Comparison of ENCODE assay signal across 8 cellular contexts in genomic region chr15:74615313-74616019, GRCh38. TPM values are rescaled to one million over a fixed set of nuclear protein-coding genes. Genes with fewer than 3 reads are reported as not detected.
DNase-seq lines count a peak whose midpoint lies in the region; ATAC-seq and TF ChIP-seq lines count a peak whose summit lies in the region.

Gene CLK3, plus strand, starts transcription at chr15:74615836. Its CDS starts 3,361 bp downstream, at chr15:74619197.

- peak within 1 kb of the TSS; percentile 97 for H3K27ac Mint-ChIP-seq in CD8-positive, alpha-beta T cell

- no peak for TF ChIP-seq CTCF in CD8-positive, alpha-beta T cell (IDR thresholded peaks at IDR 0.05)

- H3K9me3 ChIP-seq in CD8-positive, alpha-beta T cell (ENCODE audit: low read length) = no peaks in the 10 kb centered on the region

- peaks cover 15% of the 10 kb centered on the region for H3K36me3 ChIP-seq in CD8-positive, alpha-beta T cell (ENCODE audit: insufficient read depth, low read length)

- no peaks in the 10 kb centered on the region for H3K9me3 Mint-ChIP-seq in CD8-positive, alpha-beta T cell

- CTCF ChIA-PET in CD8-positive, alpha-beta T cell (lab: Charles Lee) = interaction anchor here (1.0 to 29.3 kb wide), 5 partner anchors 20 to 178 kb away, joined by 3 to 730 read pairs (median 5); partner anchors contain the start of genes ARID3B and CSK

- peak; percentile 89 to 99 (median 96) for DNase-seq in CD8-positive, alpha-beta T cell
- DNase-seq in HS-27A (ENCODE audit: low read depth) (peak; percentile 82), NK-92 (lab: John Stamatoyannopoulos, UW; ENCODE audit: unreplicated experiment) (peak; percentile 61), lung microvascular endothelial cell (ENCODE audit: low read depth in 2 of 2) (peak; percentile 93 to 96)
- peak; percentile 88 to 97 for DNase-seq in activated CD8-positive, alpha-beta memory T cell treated with anti-CD3 and anti-CD28 coated beads for 1 hour (ENCODE audit: extremely low read depth in 1 of 2, low read depth in 1 of 2)
- DNase-seq in effector CD4-positive, alpha-beta T cell = peak; percentile 94
- DNase-seq in stimulated activated CD4-positive, alpha-beta T cell treated with anti-CD3 and anti-CD28 coated beads, TNF-alpha, amount 100 ng/mL, for 48 hours (ENCODE audit: low read depth in 3 of 3) = peak; percentile 89 to 98 (median 94)

- no peaks in the 10 kb centered on the region for H3K27me3 Mint-ChIP-seq in CD8-positive, alpha-beta T cell (ENCODE audit: low read depth)

- peak within 1 kb of the TSS; percentile 99 for H3K27ac ChIP-seq in CD8-positive, alpha-beta T cell (ENCODE audit: low read depth, low read length)

- peaks cover 22% of the 10 kb centered on the region for H3K4me1 ChIP-seq in CD8-positive, alpha-beta T cell (ENCODE audit: insufficient read depth, low read length)

- no peaks in the 10 kb centered on the region for H3K27me3 ChIP-seq in CD8-positive, alpha-beta T cell (ENCODE audit: insufficient read depth, low read length)

- peak within 1 kb of the TSS; percentile 95 for H3K4me3 ChIP-seq in CD8-positive, alpha-beta T cell (ENCODE audit: low read depth, low read length)

- POLR2A ChIA-PET in CD8-positive, alpha-beta T cell (lab: Charles Lee) = interaction anchor here (0.5 to 4.1 kb wide), 15 partner anchors 9 to 291 kb away, joined by 3 to 32 read pairs (median 7); partner anchors contain the start of genes ARID3B and FAM219B

- peaks cover 33% of the 10 kb centered on the region for H3K36me3 Mint-ChIP-seq in CD8-positive, alpha-beta T cell

- H3K4me3 Mint-ChIP-seq in CD8-positive, alpha-beta T cell = peak within 1 kb of the TSS; percentile 91

- intact Hi-C loops in CD8-positive, alpha-beta T cell (cut with DNase I, micrococcal nuclease) = loop anchor here (1.0 to 10.0 kb wide), 17 partner anchors 74 to 1289 kb away; partner anchors contain the start of genes COX5A (in 2 of the 2), PML (in 2 of the 2), UBL7 (in 2 of the 2) and ARID3B (in 1 of the 2)

- H3K4me1 Mint-ChIP-seq in CD8-positive, alpha-beta T cell (ENCODE audit: low read depth) = peaks cover 37% of the 10 kb centered on the region

- peak; percentile 67 for ATAC-seq in CD8-positive, alpha-beta T cell
- peak; percentile 78 for ATAC-seq in GM19467 (IDR thresholded peaks at IDR 0.05; ENCODE audit: unreplicated experiment)

RNA-seq across cellular contexts. Expression of gene CLK3, which starts in this region (rescaled TPM):
- 100 to 1,000 TPM; 246 to 262 TPM for total RNA-seq in CD8-positive, alpha-beta T cell
- 31.6 and 48.2 TPM in 2 replicates for total RNA-seq in lung microvascular endothelial cell

Comparison
In these comparisons a context has a peak if more than half of its experiments do, and no peak if none do; other contexts are left out.
1. Peak in every context shown above with its lines: DNase-seq, ATAC-seq, H3K4me3 ChIP-seq and H3K27ac ChIP-seq.